Comparison of ENCODE assay signal across 2 cellular contexts in genomic region chr9:112743216-112743835, GRCh38.
TF ChIP-seq lines count a peak whose summit lies in the region.

No MANE protein-coding gene starts in this region.

TF ChIP-seq in IMR-90, 13 proteins besides CTCF, POLR2A, EP300 and RAD21:
- 0 out of 2 replicates have a peak, but pooled peaks have one; percentile 26 for TF ChIP-seq SMC3 (IDR thresholded peaks at IDR 0.05; ENCODE audit: low read depth, low read length)
- TF ChIP-seq BHLHE40 (IDR thresholded peaks at IDR 0.05; ENCODE audit: low read depth, low read length) = no peak
- TF ChIP-seq USF2 (IDR thresholded peaks at IDR 0.05; ENCODE audit: low read depth, low read length) = no peak
- TF ChIP-seq RCOR1 (IDR thresholded peaks at IDR 0.05; ENCODE audit: insufficient replicate concordance, low read length) = no peak
- no peak for TF ChIP-seq MAZ (IDR thresholded peaks at IDR 0.05; ENCODE audit: borderline replicate concordance, low read depth, low read length)
- TF ChIP-seq ELK1 (IDR thresholded peaks at IDR 0.05; ENCODE audit: borderline replicate concordance, low read depth, low read length) = no peak
- TF ChIP-seq MXI1 (IDR thresholded peaks at IDR 0.05; ENCODE audit: borderline replicate concordance, low read depth, low read length) = no peak
- no peak for TF ChIP-seq CEBPB (IDR thresholded peaks at IDR 0.05; ENCODE audit: low read depth, low read length)

TF ChIP-seq in HepG2, 621 proteins besides CTCF, POLR2A, EP300 and RAD21:
- peak; percentile 32 for TF ChIP-seq TEAD3 (CRISPR knock-in tag; optimal IDR thresholded peaks at IDR 0.05; ENCODE audit: borderline replicate concordance)
- TF ChIP-seq FLYWCH1 (CRISPR knock-in tag; IDR thresholded peaks at IDR 0.05) = no peak
- no peak for TF ChIP-seq ZNF260 (CRISPR knock-in tag; IDR thresholded peaks at IDR 0.05; ENCODE audit: borderline replicate concordance, low read depth)
- TF ChIP-seq ZNF275 (CRISPR knock-in tag; IDR thresholded peaks at IDR 0.05; ENCODE audit: borderline replicate concordance) = no peak
- no peak for TF ChIP-seq POGK (CRISPR knock-in tag; conservative IDR thresholded peaks at IDR 0.05)
- TF ChIP-seq PCBP2 (optimal IDR thresholded peaks at IDR 0.05; ENCODE audit: low read depth, low read length, poor library complexity, severe bottlenecking) = no peak
- TF ChIP-seq ZNF138 (CRISPR knock-in tag; IDR thresholded peaks at IDR 0.05; ENCODE audit: low read depth) = no peak
- no peak for TF ChIP-seq HOMEZ (CRISPR knock-in tag; IDR thresholded peaks at IDR 0.05; ENCODE audit: low read depth)
- peak; percentile 76 for TF ChIP-seq STAG1 (CRISPR knock-in tag; IDR thresholded peaks at IDR 0.05)
- TF ChIP-seq AGO1 (IDR thresholded peaks at IDR 0.05; ENCODE audit: low read depth, low read length, poor library complexity, severe bottlenecking) = no peak
